In genomic region chr17:50111687-50112655, GRCh38 we compare ENCODE assay signal across 10 cellular contexts. TPM values are rescaled to one million over a fixed set of nuclear protein-coding genes. Genes with fewer than 3 reads are reported as not detected.
DNase-seq lines count a peak whose midpoint lies in the region; ATAC-seq and TF ChIP-seq lines count a peak whose summit lies in the region.
"Had no signal": no experiment of that assay in that cellular context is flagged by ENCODE, and none has a peak within 500 bp of the region (broad histone marks: within the 10 kb centered on the region; RNA-seq: fewer than 3 reads in every experiment).

No MANE protein-coding gene starts in this region.

- H3K4me3 Mint-ChIP-seq in osteocyte (ENCODE audit: unreplicated experiment) = no peak overlapping the region

- H3K9me3 ChIP-seq in heart left ventricle = no peaks in the 10 kb centered on the region

- peaks cover 0 to 39% (median 30%) of the 10 kb centered on the region in 9 donors for H3K36me3 ChIP-seq in heart left ventricle

- peak overlapping the region; percentile 34 for H3K27ac Mint-ChIP-seq in osteocyte (ENCODE audit: unreplicated experiment)

- TF ChIP-seq CTCF in heart left ventricle (IDR thresholded peaks at IDR 0.05) = no peak
- TF ChIP-seq CTCF in osteocyte (IDR thresholded peaks at IDR 0.05) = no peak

- H3K9me3 Mint-ChIP-seq in osteocyte (ENCODE audit: unreplicated experiment) = no peaks in the 10 kb centered on the region

- 30 to 39% (median 36%) methylated on average over 6 to 13 of the region's 13 CpGs for WGBS in heart left ventricle, 4 donors

- peaks cover 5% of the 10 kb centered on the region for H3K36me3 Mint-ChIP-seq in osteocyte (ENCODE audit: unreplicated experiment)

- H3K4me3 ChIP-seq in heart left ventricle = no peak overlapping the region

- peaks cover 19% of the 10 kb centered on the region for H3K4me1 Mint-ChIP-seq in osteocyte (ENCODE audit: unreplicated experiment)

- H3K27ac ChIP-seq in heart left ventricle = peak overlapping the region; percentile 85 to 99 (median 95)

- TF ChIP-seq POLR2A in heart left ventricle (IDR thresholded peaks at IDR 0.05) = peak in 1 of 2 donors; percentile 28

- H3K4me1 ChIP-seq in heart left ventricle = peaks cover 6 to 76% (median 32%) of the 10 kb centered on the region in 12 donors

- intact Hi-C loops in heart left ventricle (cut with DNase I) = loop anchor here in 4 of 10 donors (1.0 to 10.0 kb wide), 5 partner anchors 17 to 65 kb away; partner anchors contain the start of genes SGCA (in 2 of the 4) and PDK2 (in 1 of the 4)

- peaks cover 0 to 17% (median 0%) of the 10 kb centered on the region in 9 donors for H3K27me3 ChIP-seq in heart left ventricle

- ATAC-seq in SK-N-SH treated with all-trans-retinoic acid at 6 μM for 48 hours (peak; percentile 6; the same call in 2 of the 3 replicates), heart left ventricle (peak; percentile 68 to 85 (median 79))

- DNase-seq in Ammon's horn (ENCODE audit: low spot score) = peak; percentile 69
- DNase-seq in heart left ventricle = peak; percentile 81 to 90 (median 85)
- DNase-seq in osteocyte (ENCODE audit: extremely low spot score, unreplicated experiment) = no peak
- DNase-seq in DMS114 treated with DMSO at 0.1 percent for 48 hours (lab: John Stamatoyannopoulos, UW; ENCODE audit: unreplicated experiment) = no peak
- no peak for DNase-seq in pons (ENCODE audit: low spot score)
- DNase-seq in NCI-H748 (lab: John Stamatoyannopoulos, UW; ENCODE audit: unreplicated experiment) = no peak
- no peak for DNase-seq in glomerular visceral epithelial cell (ENCODE audit: extremely low spot score)
- DNase-seq: activated T-cell treated with anti-CD3 and anti-CD28 coated beads for 4 hours, midbrain had no signal

- H3K27me3 Mint-ChIP-seq in osteocyte (ENCODE audit: unreplicated experiment) = no peaks in the 10 kb centered on the region

TF ChIP-seq in SK-N-SH treated with all-trans-retinoic acid at 6 μM for 48 hours, 23 proteins besides CTCF, POLR2A, EP300 and RAD21:
- TF ChIP-seq ZNF70 (CRISPR knock-in tag; IDR thresholded peaks at IDR 0.05) (0 out of 2 replicates have a peak, but pooled peaks have one; percentile 0), BACH2 (CRISPR knock-in tag; IDR thresholded peaks at IDR 0.05; ENCODE audit: borderline replicate concordance) (no peak)

RNA-seq across cellular contexts. Expression of gene PDK2, which starts 16.8 kb away (rescaled TPM):
- total RNA-seq in heart left ventricle (100 to 1,000 TPM; 142 to 490 (median 200) TPM), osteocyte (66.2 and 67.0 TPM in 2 replicates)
- 100 to 1,000 TPM; 125 to 173 TPM for polyA plus RNA-seq in heart left ventricle

RNA-seq across cellular contexts. Expression of gene SAMD14, which starts 18.0 kb away (rescaled TPM):
- 1 to 10 TPM in 7 of 9 donors, under 1 TPM in 2; 0.44 to 3.9 (median 1.2) TPM for total RNA-seq in heart left ventricle
- 1 to 10 TPM in 1 of 2 donors, under 1 TPM in 1; 0.72 to 2.8 TPM for polyA plus RNA-seq in heart left ventricle
- 36.1 and 36.8 TPM in 2 replicates for total RNA-seq in osteocyte

RNA-seq across cellular contexts. Expression of gene PPP1R9B, which starts 38.5 kb away (rescaled TPM):
- total RNA-seq in heart left ventricle (10 to 100 TPM; 17.0 to 55.9 (median 31.3) TPM), osteocyte (175 and 176 TPM in 2 replicates)
- polyA plus RNA-seq in heart left ventricle = 10 to 100 TPM; 30.4 to 33.4 TPM

RNA-seq across cellular contexts. Expression of gene SGCA, which starts 53.8 kb away (rescaled TPM):
- total RNA-seq in heart left ventricle (100 to 1,000 TPM; 110 to 224 (median 151) TPM), osteocyte (12.0 and 13.0 TPM in 2 replicates)
- 100 to 1,000 TPM in 1 of 2 donors, 10 to 100 TPM in 1; 96.5 to 225 TPM for polyA plus RNA-seq in heart left ventricle

RNA-seq across cellular contexts. Expression of gene ITGA3, which starts 56.1 kb away (rescaled TPM):
- total RNA-seq in heart left ventricle (10 to 100 TPM; 18.4 to 71.2 (median 23.6) TPM), osteocyte (201 and 221 TPM in 2 replicates)
- 10 to 100 TPM; 16.8 to 72.9 TPM for polyA plus RNA-seq in heart left ventricle

Comparison
In these comparisons a context has a peak if more than half of its experiments do, and no peak if none do; other contexts are left out.
1. DNase-seq: peak in Ammon's horn (single experiment) and heart left ventricle (5 of 5); none in osteocyte (single experiment), DMS114 treated with DMSO at 0.1 percent for 48 hours (single experiment), pons (single experiment), NCI-H748 (single experiment) and glomerular visceral epithelial cell (single experiment).